Comparison of ENCODE assay signal across 8 cellular contexts in genomic region chr2:86562891-86563649, GRCh38. TPM values are rescaled to one million over a fixed set of nuclear protein-coding genes. Genes with fewer than 3 reads are reported as not detected.
DNase-seq lines count a peak whose midpoint lies in the region; ATAC-seq and TF ChIP-seq lines count a peak whose summit lies in the region.

Gene CHMP3, minus strand, starts transcription at chr2:86563443. Its CDS starts 95 bp downstream, at chr2:86563348.

- H3K18ac ChIP-seq in trophoblast cell (ENCODE audit: low read length): peak within 1 kb of the TSS; percentile 89

- peak within 1 kb of the TSS; percentile 88 for H4K8ac ChIP-seq in trophoblast cell (ENCODE audit: low read depth, low read length)

- no CpG with 5 or more reads among the region's 60 CpGs for WGBS in trophoblast cell (ENCODE audit: extremely low coverage, insufficient coverage, insufficient read length)
- 0% methylated on average over 55 of the region's 60 CpGs; no CpG with 5 or more reads in 1 of the 2 donors for WGBS in transverse colon (ENCODE audit: low coverage in 1 of 2), 2 donors

- DNase-seq in NCI-H1436 (lab: John Stamatoyannopoulos, UW) (peak; percentile 97), T follicular helper cell (ENCODE audit: low read depth) (peak; percentile 95), adipocyte (ENCODE audit: low read depth) (peak; percentile 99), cardiac muscle cell (ENCODE audit: low read depth in 1 of 2, low spot score in 1 of 2) (peak; percentile 96 to 98), trophoblast cell (peak; percentile 97 to 99), transverse colon (peak; percentile 97)

- TF ChIP-seq CTCF in GM12875 (IDR thresholded peaks at IDR 0.05; ENCODE audit: borderline replicate concordance, insufficient read depth, low read depth, low read length) (no peak), cardiac muscle cell (IDR thresholded peaks at IDR 0.05; ENCODE audit: low read depth, low read length) (no peak), transverse colon (IDR thresholded peaks at IDR 0.05) (peak in 1 of 5 experiments; percentile 15)

- H3K9me3 ChIP-seq in adipocyte (ENCODE audit: control insufficient read depth, low read length): no peaks in the 10 kb centered on the region
- H3K9me3 ChIP-seq in cardiac muscle cell (ENCODE audit: low read depth): no peaks in the 10 kb centered on the region
- peaks cover 2% of the 10 kb centered on the region for H3K9me3 ChIP-seq in trophoblast cell (ENCODE audit: insufficient read depth, low read depth, low read length)
- no peaks in the 10 kb centered on the region for H3K9me3 ChIP-seq in transverse colon

- peak; percentile 93 for ATAC-seq in HG02798 (IDR thresholded peaks at IDR 0.05; ENCODE audit: poor library complexity, unreplicated experiment)

- peak within 1 kb of the TSS; percentile 80 for H4K91ac ChIP-seq in trophoblast cell (ENCODE audit: low read depth, low read length)

- H2BK120ac ChIP-seq in trophoblast cell (ENCODE audit: insufficient read depth, low read length, poor library complexity): peak within 1 kb of the TSS; percentile 87

- H2AK5ac ChIP-seq in trophoblast cell (ENCODE audit: low read length): no peak within 1 kb of the TSS

- H3K4me3 ChIP-seq in GM12875 (ENCODE audit: low read depth, low read length) (peak within 1 kb of the TSS; percentile 74), adipocyte (ENCODE audit: low read length) (peak within 1 kb of the TSS; percentile 98), cardiac muscle cell (peak within 1 kb of the TSS; percentile 66), trophoblast cell (ENCODE audit: low read depth, low read length) (peak within 1 kb of the TSS; percentile 85), transverse colon (peak within 1 kb of the TSS; percentile 67 to 82 (median 70))

- in situ Hi-C loops in transverse colon (cut with MboI; ENCODE audit: low pct_ligation_motif_present in 1 of 4, low pct_unique_long_range_greater_than_20kb in 1 of 4, low sequenced_read_pairs in 3 of 4): loop anchor here in 2 of 4 donors (10.0 to 25.0 kb wide), 2 partner anchors 62 to 124 kb away; partner anchors contain the start of gene RNF103 (in 1 of the 2)

- peaks cover 13% of the 10 kb centered on the region for H3K79me1 ChIP-seq in trophoblast cell (ENCODE audit: low read length)

- peak within 1 kb of the TSS; percentile 96 for H2AFZ ChIP-seq in trophoblast cell (ENCODE audit: insufficient read depth, low read length, poor library complexity)

- H2BK12ac ChIP-seq in trophoblast cell (ENCODE audit: low read length): peak within 1 kb of the TSS; percentile 58

- peaks cover 9% of the 10 kb centered on the region for H3K79me2 ChIP-seq in trophoblast cell (ENCODE audit: control insufficient read depth, insufficient read depth, low read length, poor library complexity)

- H3K23ac ChIP-seq in trophoblast cell (ENCODE audit: low read length): no peak within 1 kb of the TSS

- intact Hi-C loops in transverse colon (cut with DNase I; ENCODE audit: low total_unique reads): no loop called here

- peak within 1 kb of the TSS; percentile 100 for H3K9ac ChIP-seq in adipocyte (ENCODE audit: low read length)
- H3K9ac ChIP-seq in trophoblast cell (ENCODE audit: low read length): peak within 1 kb of the TSS; percentile 98

- peak within 1 kb of the TSS; percentile 100 for H3K27ac ChIP-seq in cardiac muscle cell
- H3K27ac ChIP-seq in trophoblast cell (ENCODE audit: low read depth, low read length): peak within 1 kb of the TSS; percentile 97
- H3K27ac ChIP-seq in transverse colon: peak within 1 kb of the TSS; percentile 97 to 98 (median 98)

- peak within 1 kb of the TSS; percentile 86 for H3K14ac ChIP-seq in trophoblast cell (ENCODE audit: low read length)

- H3K36me3 ChIP-seq in adipocyte (ENCODE audit: control insufficient read depth, insufficient read depth, low read length, severe bottlenecking) (no peaks in the 10 kb centered on the region), cardiac muscle cell (no peaks in the 10 kb centered on the region), trophoblast cell (ENCODE audit: control insufficient read depth in 1 of 2, insufficient read depth in 2 of 2, low read length in 2 of 2) (no peaks in the 10 kb centered on the region), transverse colon (no peaks in the 10 kb centered on the region)

- H4K12ac ChIP-seq in trophoblast cell (ENCODE audit: low read depth, low read length): peak within 1 kb of the TSS; percentile 68

- H3K4me1 ChIP-seq in adipocyte (ENCODE audit: control insufficient read depth, insufficient read depth, low read length): peaks cover 25% of the 10 kb centered on the region
- peaks cover 7% of the 10 kb centered on the region for H3K4me1 ChIP-seq in cardiac muscle cell (ENCODE audit: low read depth)
- H3K4me1 ChIP-seq in trophoblast cell (ENCODE audit: control insufficient read depth in 1 of 2, insufficient read depth in 2 of 2, low read length in 2 of 2): peaks cover 3 to 7% of the 10 kb centered on the region in 2 experiments
- peaks cover 0 to 23% (median 10%) of the 10 kb centered on the region in 4 donors for H3K4me1 ChIP-seq in transverse colon

- peak within 1 kb of the TSS; percentile 93 for H2BK5ac ChIP-seq in trophoblast cell (ENCODE audit: low read depth, low read length, poor library complexity)

- H3K27me3 ChIP-seq in adipocyte (replicated peaks; ENCODE audit: control insufficient read depth, insufficient read depth, low read length) (no peaks in the 10 kb centered on the region), cardiac muscle cell (no peaks in the 10 kb centered on the region), trophoblast cell (ENCODE audit: insufficient read depth, low read length) (no peaks in the 10 kb centered on the region), transverse colon (no peaks in the 10 kb centered on the region)

- H3K4me2 ChIP-seq in trophoblast cell (ENCODE audit: low read length): peak within 1 kb of the TSS; percentile 80

- TF ChIP-seq POLR2A in transverse colon (IDR thresholded peaks at IDR 0.05): peak; percentile 89

- TF ChIP-seq EP300 in transverse colon (IDR thresholded peaks at IDR 0.05; ENCODE audit: low read depth): no peak

- peak within 1 kb of the TSS; percentile 57 for H3K4ac ChIP-seq in trophoblast cell (ENCODE audit: low read depth, low read length)

RNA-seq across cellular contexts. Expression of gene CHMP3, which starts in this region (rescaled TPM):
- 32.4 and 47.4 TPM in 2 replicates for total RNA-seq in cardiac muscle cell
- polyA plus RNA-seq in cardiac muscle cell: 30.3 and 31.1 TPM in 2 replicates
- polyA plus RNA-seq in trophoblast cell (2013): 48.8 and 50.5 TPM in 2 replicates
- 100 to 1,000 TPM in 2 of 4 donors, 10 to 100 TPM in 2; 83.8 to 200 (median 101) TPM for total RNA-seq in transverse colon

Comparison
In these comparisons a context has a peak if more than half of its experiments do, and no peak if none do; other contexts are left out.
1. Peak in every context shown above with its lines: DNase-seq, ATAC-seq, H3K4me3 ChIP-seq and H3K27ac ChIP-seq.